ENCODE assay signal across 27 cellular contexts in genomic region chr4:95084584-95084983, GRCh38.
DNase-seq lines count a peak whose midpoint lies in the region; ATAC-seq and TF ChIP-seq lines count a peak whose summit lies in the region.
"Had no signal": no experiment of that assay in that cellular context is flagged by ENCODE, and none has a peak within 500 bp of the region (broad histone marks: within the 10 kb centered on the region; RNA-seq: fewer than 3 reads in every experiment).

No MANE protein-coding gene starts in this region.

- no peaks in the 10 kb centered on the region for H3K4me1 ChIP-seq in CD4-positive, CD25-positive, alpha-beta regulatory T cell (ENCODE audit: control insufficient read depth, insufficient read depth, low read length, poor library complexity, severe bottlenecking)
- H3K4me1 ChIP-seq in left lung = no peaks in the 10 kb centered on the region
- H3K4me1 ChIP-seq: thyroid gland had no signal

- H3K27ac Mint-ChIP-seq in CD4-positive, CD25-positive, alpha-beta regulatory T cell = peak overlapping the region; percentile 10 to 72 (median 26)
- H3K27ac Mint-ChIP-seq: activated CD4-positive, alpha-beta memory T cell treated with anti-CD3 and anti-CD28 coated beads, Interleukin-2, amount 10 ng/mL, durations not matched to agents 7 days and 5 days; activated naive CD8-positive, alpha-beta T cell; B cell; mesothelial cell of epicardium; natural killer cell had no signal

- no peak for DNase-seq in CD4-positive, CD25-positive, alpha-beta regulatory T cell
- DNase-seq in HT-29 (ENCODE audit: low spot score) (peak; percentile 70), astrocyte of the hippocampus (ENCODE audit: low read depth, low spot score) (peak; percentile 22), left lung (no peak), NCI-H446 treated with DMSO at 0.1 percent for 48 hours (lab: John Stamatoyannopoulos, UW) (no peak)
- DNase-seq in activated CD8-positive, alpha-beta memory T cell treated with anti-CD3 and anti-CD28 coated beads for 24 hours = no peak
- DNase-seq: activated CD4-positive, alpha-beta memory T cell treated with anti-CD3 and anti-CD28 coated beads, Interleukin-2, amount 10 ng/mL, durations not matched to agents 7 days and 5 days; activated CD4-positive, alpha-beta T cell treated with anti-CD3 and anti-CD28 coated beads for 1 hour; anterior cingulate cortex; cortex of kidney; gastrocnemius medialis; immature natural killer cell; IMR-90; natural killer cell; NCI-H1092 treated with DMSO at 0.1 percent for 48 hours; NCI-H1930; retina; SK-N-SH; stimulated activated naive CD8-positive, alpha-beta T cell treated with anti-CD3 and anti-CD28 coated beads, Interleukin-15, amount 100 ng/mL, for 72 hours; thyroid gland had no signal

- no peaks in the 10 kb centered on the region for H3K9me3 ChIP-seq in CD4-positive, CD25-positive, alpha-beta regulatory T cell (ENCODE audit: control insufficient read depth in 2 of 2, low read length in 2 of 2)
- H3K9me3 ChIP-seq in left lung = no peaks in the 10 kb centered on the region
- H3K9me3 ChIP-seq: gastrocnemius medialis, SK-N-SH, thyroid gland had no signal

- no peaks in the 10 kb centered on the region for H3K27me3 ChIP-seq in CD4-positive, CD25-positive, alpha-beta regulatory T cell (ENCODE audit: control insufficient read depth, insufficient read depth, low read length)
- no peaks in the 10 kb centered on the region for H3K27me3 ChIP-seq in left lung
- H3K27me3 ChIP-seq: gastrocnemius medialis, thyroid gland had no signal

- H3K4me1 Mint-ChIP-seq in CD4-positive, CD25-positive, alpha-beta regulatory T cell = peaks cover 0 to 22% (median 4%) of the 10 kb centered on the region in 4 donors
- H3K4me1 Mint-ChIP-seq: B cell had no signal

- intact Hi-C loops in left lung (cut with DNase I) = no loop called here

- H3K27ac ChIP-seq in CD4-positive, CD25-positive, alpha-beta regulatory T cell (ENCODE audit: insufficient read depth, low read length, poor library complexity, severe bottlenecking) = no peak overlapping the region
- no peak overlapping the region for H3K27ac ChIP-seq in left lung
- H3K27ac ChIP-seq: gastrocnemius medialis, skin epidermis, thyroid gland had no signal

- no peak for TF ChIP-seq CTCF in left lung (IDR thresholded peaks at IDR 0.05)

- H3K27me3 Mint-ChIP-seq in CD4-positive, CD25-positive, alpha-beta regulatory T cell = peaks cover 5% of the 10 kb centered on the region
- H3K27me3 Mint-ChIP-seq: activated CD4-positive, alpha-beta memory T cell treated with anti-CD3 and anti-CD28 coated beads, Interleukin-2, amount 10 ng/mL, durations not matched to agents 7 days and 5 days; activated naive CD8-positive, alpha-beta T cell; B cell; stimulated activated naive CD8-positive, alpha-beta T cell treated with anti-CD3 and anti-CD28 coated beads, Interleukin-15, amount 100 ng/mL, for 72 hours had no signal

- peaks cover 0 to 2% (median 0%) of the 10 kb centered on the region in 7 donors for H3K9me3 Mint-ChIP-seq in CD4-positive, CD25-positive, alpha-beta regulatory T cell
- H3K9me3 Mint-ChIP-seq: activated CD4-positive, alpha-beta memory T cell treated with anti-CD3 and anti-CD28 coated beads, Interleukin-2, amount 10 ng/mL, durations not matched to agents 7 days and 5 days; natural killer cell; stimulated activated naive CD8-positive, alpha-beta T cell treated with anti-CD3 and anti-CD28 coated beads, Interleukin-15, amount 100 ng/mL, for 72 hours; T-helper 1 cell treated with Interleukin-12 subunit alpha and Interleukin-12 subunit beta and Interleukin-4 antibody, amounts not matched to agents 30 μg/mL and 1 μg/mL, for 36 hours had no signal

- no peaks in the 10 kb centered on the region for H3K36me3 Mint-ChIP-seq in CD4-positive, CD25-positive, alpha-beta regulatory T cell
- H3K36me3 Mint-ChIP-seq: activated naive CD8-positive, alpha-beta T cell; mesothelial cell of epicardium; natural killer cell had no signal

- no peak overlapping the region for H3K4me3 ChIP-seq in CD4-positive, CD25-positive, alpha-beta regulatory T cell (ENCODE audit: low read depth, low read length)
- no peak overlapping the region for H3K4me3 ChIP-seq in left lung
- H3K4me3 ChIP-seq: gastrocnemius medialis, skin epidermis, thyroid gland had no signal

- H3K36me3 ChIP-seq in CD4-positive, CD25-positive, alpha-beta regulatory T cell (ENCODE audit: control insufficient read depth, insufficient read depth, low read length) = no peaks in the 10 kb centered on the region
- no peaks in the 10 kb centered on the region for H3K36me3 ChIP-seq in left lung
- H3K36me3 ChIP-seq: gastrocnemius medialis, thyroid gland had no signal

- no peak overlapping the region for H3K4me3 Mint-ChIP-seq in CD4-positive, CD25-positive, alpha-beta regulatory T cell
- H3K4me3 Mint-ChIP-seq: activated CD4-positive, alpha-beta memory T cell treated with anti-CD3 and anti-CD28 coated beads, Interleukin-2, amount 10 ng/mL, durations not matched to agents 7 days and 5 days; B cell; immature natural killer cell; mesothelial cell of epicardium; stimulated activated naive CD8-positive, alpha-beta T cell treated with anti-CD3 and anti-CD28 coated beads, Interleukin-15, amount 100 ng/mL, for 72 hours; T-helper 1 cell treated with Interleukin-12 subunit alpha and Interleukin-12 subunit beta and Interleukin-4 antibody, amounts not matched to agents 30 μg/mL and 1 μg/mL, for 36 hours had no signal

- ATAC-seq in CD4-positive, CD25-positive, alpha-beta regulatory T cell (ENCODE audit: low read depth in 2 of 2) = no peak
- ATAC-seq in left lung (peak; percentile 30), HG02610 (IDR thresholded peaks at IDR 0.05; ENCODE audit: unreplicated experiment) (no peak), HG02885 (IDR thresholded peaks at IDR 0.05; ENCODE audit: poor library complexity, unreplicated experiment) (no peak)
- ATAC-seq: gastrocnemius medialis; natural killer cell; stimulated activated naive CD8-positive, alpha-beta T cell treated with anti-CD3 and anti-CD28 coated beads, Interleukin-15, amount 100 ng/mL, for 72 hours had no signal

Comparison
In these comparisons a context has a peak if more than half of its experiments do, and no peak if none do; other contexts are left out.
1. DNase-seq: peak in HT-29 (single experiment) and astrocyte of the hippocampus (single experiment); none in CD4-positive, CD25-positive, alpha-beta regulatory T cell (0 of 3), left lung (0 of 2), activated CD8-positive, alpha-beta memory T cell treated with anti-CD3 and anti-CD28 coated beads for 24 hours (single experiment) and NCI-H446 treated with DMSO at 0.1 percent for 48 hours (single experiment).